7 cellular contexts compared by ENCODE assay signal in genomic region chrX:41921492-41922124, GRCh38. TPM values are rescaled to one million over a fixed set of nuclear protein-coding genes. Genes with fewer than 3 reads are reported as not detected.
DNase-seq lines count a peak whose midpoint lies in the region; ATAC-seq and TF ChIP-seq lines count a peak whose summit lies in the region.

No MANE protein-coding gene starts in this region.

- H3K4me1 ChIP-seq in ascending aorta (no peaks in the 10 kb centered on the region), right lobe of liver (no peaks in the 10 kb centered on the region), urinary bladder (ENCODE audit: insufficient read depth) (no peaks in the 10 kb centered on the region)

- CTCF ChIA-PET in GM10248 (lab: Yijun Ruan, JAX) = no interaction called here

- H3K9me3 ChIP-seq in ascending aorta (no peaks in the 10 kb centered on the region), right lobe of liver (no peaks in the 10 kb centered on the region)

- no peak for TF ChIP-seq CTCF in GM10248 (IDR thresholded peaks at IDR 0.05; ENCODE audit: control extremely low read depth, extremely low read depth, low read depth, missing control alignments)
- TF ChIP-seq CTCF in LNCaP clone FGC (IDR thresholded peaks at IDR 0.05; ENCODE audit: control insufficient read depth, extremely low read depth, insufficient read depth) = no peak
- no peak for TF ChIP-seq CTCF in ascending aorta (IDR thresholded peaks at IDR 0.05)
- TF ChIP-seq CTCF in right lobe of liver (IDR thresholded peaks at IDR 0.05) = no peak

- peak in 1 of 4 donors; percentile 8 for ATAC-seq in right lobe of liver
- no peak for ATAC-seq in GM21737 (IDR thresholded peaks at IDR 0.05; ENCODE audit: unreplicated experiment)
- ATAC-seq in HG02763 (IDR thresholded peaks at IDR 0.05; ENCODE audit: unreplicated experiment) = no peak

- DNase-seq in GM10248 (ENCODE audit: extremely low spot score) = peak; percentile 8
- DNase-seq in LNCaP clone FGC (ENCODE audit: low read depth) = no peak
- no peak for DNase-seq in ascending aorta (ENCODE audit: low spot score in 2 of 2)
- no peak for DNase-seq in right lobe of liver

- intact Hi-C loops in ascending aorta (cut with DNase I) (loop anchor here (10.0 kb wide), 4 partner anchors 97 to 823 kb away; no protein-coding TSS in a partner anchor), right lobe of liver (cut with DNase I) (no loop called here)

- H3K27ac ChIP-seq in ascending aorta (peak overlapping the region in 1 of 2 donors; percentile 29), right lobe of liver (peak overlapping the region in 1 of 3 donors; percentile 55), urinary bladder (ENCODE audit: low read depth) (no peak overlapping the region)

- WGBS in right lobe of liver (ENCODE audit: insufficient coverage, low coverage, low lambda C conversion rate, missing lambda C conversion rate) = 10% methylated on average over 4 of the region's 4 CpGs
- 0% methylated on average over 4 of the region's 4 CpGs for WGBS in urinary bladder

- no peak for TF ChIP-seq POLR2A in right lobe of liver (IDR thresholded peaks at IDR 0.05)

- H3K27me3 ChIP-seq in ascending aorta (no peaks in the 10 kb centered on the region), right lobe of liver (no peaks in the 10 kb centered on the region)

- POLR2A ChIA-PET in GM10248 (lab: Yijun Ruan, JAX) = no interaction called here

- H3K4me3 ChIP-seq in LNCaP clone FGC (ENCODE audit: low read depth, low read length) = peak overlapping the region; percentile 66
- peak overlapping the region; percentile 59 to 78 for H3K4me3 ChIP-seq in ascending aorta
- peak overlapping the region; percentile 40 to 65 (median 52) for H3K4me3 ChIP-seq in right lobe of liver
- H3K4me3 ChIP-seq in urinary bladder (ENCODE audit: low read depth, low read length) = peak overlapping the region; percentile 76

- no peaks in the 10 kb centered on the region for H3K36me3 ChIP-seq in ascending aorta
- no peaks in the 10 kb centered on the region for H3K36me3 ChIP-seq in right lobe of liver
- no peaks in the 10 kb centered on the region for H3K36me3 ChIP-seq in urinary bladder (ENCODE audit: insufficient read depth)

RNA-seq across cellular contexts. Expression of gene CASK, which starts 1.7 kb away (rescaled TPM):
- 33.7 TPM for total RNA-seq in ascending aorta
- 10 to 100 TPM; 17.8 to 23.8 (median 20.4) TPM for total RNA-seq in right lobe of liver
- 71.2 TPM for total RNA-seq in urinary bladder
- 14.9 TPM for polyA plus RNA-seq in urinary bladder
